ENCODE assay signal across 24 cellular contexts in the genomic region with DNA sequence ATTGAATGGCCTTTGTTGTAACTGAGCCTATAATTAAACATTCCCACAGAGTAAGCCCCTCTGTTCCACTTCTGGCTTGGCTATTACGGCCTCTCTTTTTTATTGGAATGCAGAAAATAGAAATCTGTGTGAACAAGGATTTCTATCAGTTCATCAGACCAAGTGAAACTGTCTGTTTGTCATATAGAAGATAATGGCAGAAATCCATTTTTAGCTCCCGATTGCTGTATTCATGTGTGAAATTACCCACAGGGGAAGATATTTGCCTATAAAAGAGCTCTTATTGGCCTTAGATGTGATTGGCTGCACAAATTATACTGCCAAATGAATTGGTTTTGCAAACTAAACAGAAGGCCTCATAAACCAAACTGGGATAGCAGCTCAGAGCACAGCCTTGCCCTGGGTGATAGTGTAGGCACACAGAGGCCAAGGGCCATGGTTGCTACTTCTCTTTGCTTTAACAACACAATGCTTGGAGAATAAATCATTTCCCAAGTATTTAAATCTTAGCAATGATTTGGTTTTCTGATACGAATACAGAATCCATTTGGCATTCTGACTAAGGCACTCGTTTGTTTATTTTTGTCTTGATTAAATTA.
DNase-seq lines count a peak whose midpoint lies in the region; ATAC-seq, FAIRE-seq and TF ChIP-seq lines count a peak whose summit lies in the region.
"Had no signal": no experiment of that assay in that cellular context is flagged by ENCODE, and none has a peak within 500 bp of the region (broad histone marks: within the 10 kb centered on the region; RNA-seq: fewer than 3 reads in every experiment).

No MANE protein-coding gene starts in this region.

- FAIRE-seq in H1 (lab: Jason Lieb, UNC), result peak; percentile 50
- FAIRE-seq: colon, GM12878, H54 had no signal

- H2AK5ac ChIP-seq in H1 (ENCODE audit: low read depth, low read length) (no peak overlapping the region), trophoblast cell (ENCODE audit: low read length) (no peak overlapping the region)

- H3K4ac ChIP-seq in H1 (replicated peaks; ENCODE audit: insufficient read length, low read depth, low read length) (no peak overlapping the region), trophoblast cell (ENCODE audit: low read depth, low read length) (no peak overlapping the region)

- H2BK20ac ChIP-seq in H1 (ENCODE audit: low read length), result no peak overlapping the region

- H2BK5ac ChIP-seq in H1 (ENCODE audit: low read depth, low read length), result no peak overlapping the region
- no peak overlapping the region for H2BK5ac ChIP-seq in trophoblast cell (ENCODE audit: low read depth, low read length, poor library complexity)

- no peak overlapping the region for H4K91ac ChIP-seq in H1 (replicated peaks; ENCODE audit: insufficient read length, low read length)
- no peak overlapping the region for H4K91ac ChIP-seq in trophoblast cell (ENCODE audit: low read depth, low read length)

- BruUV-seq in PC-3 (replicated peaks; lab: Mats Ljungman, UMichigan), result no TSS peak

- H3K56ac ChIP-seq in H1 (replicated peaks; ENCODE audit: insufficient read length, low read depth, low read length), result no peak overlapping the region

- no peaks in the 10 kb centered on the region for H3K9me3 ChIP-seq in H1 (ENCODE audit: insufficient read depth in 2 of 2, low read depth in 1 of 2, low read length in 1 of 2)
- H3K9me3 ChIP-seq in trophoblast cell (ENCODE audit: insufficient read depth, low read depth, low read length), result no peaks in the 10 kb centered on the region
- no peaks in the 10 kb centered on the region for H3K9me3 ChIP-seq in PC-3 (ENCODE audit: low read length)
- H3K9me3 ChIP-seq: body of pancreas, testis had no signal

- no peak overlapping the region for H2BK12ac ChIP-seq in H1 (ENCODE audit: low read depth, low read length)
- H2BK12ac ChIP-seq in trophoblast cell (ENCODE audit: low read length), result no peak overlapping the region

- TF ChIP-seq EP300 in H1 (IDR thresholded peaks at IDR 0.05; ENCODE audit: borderline replicate concordance in 1 of 2, low read depth in 2 of 2, low read length in 2 of 2), result no peak

- H4K12ac ChIP-seq in trophoblast cell (ENCODE audit: low read depth, low read length), result no peak overlapping the region

- CTCF ChIA-PET in H1 (lab: Charles Lee; ENCODE audit: partially characterized antibody), result no interaction called here
- CTCF ChIA-PET in PC-3 (lab: Charles Lee), result no interaction called here

- H3K4me2 ChIP-seq in H1 (ENCODE audit: insufficient read depth in 1 of 2, low read depth in 2 of 2, low read length in 2 of 2) (no peak overlapping the region), trophoblast cell (ENCODE audit: low read length) (no peak overlapping the region), PC-3 (ENCODE audit: low read length) (no peak overlapping the region)

- 74% methylated on average over 4 of the region's 4 CpGs; no CpG with 5 or more reads in 1 of the 2 experiments for WGBS in H1 (ENCODE audit: extremely low coverage in 1 of 2, insufficient coverage in 1 of 2, insufficient read length in 1 of 2, insufficient replicate concordance in 2 of 2, low coverage in 1 of 2, low lambda C conversion rate in 2 of 2, missing lambda C conversion rate in 1 of 2), 2 experiments
- WGBS in trophoblast cell (ENCODE audit: extremely low coverage, insufficient coverage, insufficient read length), result no CpG with 5 or more reads among the region's 4 CpGs

- H3K79me1 ChIP-seq in H1 (ENCODE audit: low read depth, low read length), result no peaks in the 10 kb centered on the region
- H3K79me1 ChIP-seq in trophoblast cell (ENCODE audit: low read length), result no peaks in the 10 kb centered on the region

- no peak for TF ChIP-seq POLR2A in H1 (IDR thresholded peaks at IDR 0.05; ENCODE audit: control extremely low read depth in 1 of 2, low read depth in 2 of 2, low read length in 2 of 2)

- H3K23ac ChIP-seq in H1 (ENCODE audit: insufficient read length) (no peak overlapping the region), trophoblast cell (ENCODE audit: low read length) (no peak overlapping the region)

- TF ChIP-seq RAD21 in H1 (IDR thresholded peaks at IDR 0.05 in 1 of 2, conservative IDR thresholded peaks at IDR 0.05 in 1 of 2; ENCODE audit: low read depth in 2 of 2, low read length in 2 of 2), result no peak

- peaks cover 0 to 3% (median 0%) of the 10 kb centered on the region in 4 experiments; a peak in 2 of 7 replicates for H3K4me1 ChIP-seq in H1 (replicated peaks in 1 of 4; ENCODE audit: control insufficient read depth in 3 of 4, insufficient read depth in 4 of 4, low read length in 3 of 4)
- H3K4me1 ChIP-seq in trophoblast cell (ENCODE audit: control insufficient read depth in 1 of 2, insufficient read depth in 2 of 2, low read length in 2 of 2), result no peaks in the 10 kb centered on the region
- H3K4me1 ChIP-seq in PC-3 (ENCODE audit: insufficient read depth, low read length), result no peaks in the 10 kb centered on the region
- H3K4me1 ChIP-seq: body of pancreas had no signal

- intact Hi-C loops in PC-3 (cut with micrococcal nuclease), result no loop called here

- no peaks in the 10 kb centered on the region for H3F3A ChIP-seq in PC-3 (ENCODE audit: low read length, unreplicated experiment)

- H3K27ac ChIP-seq in H1 (ENCODE audit: low read depth, low read length), result no peak overlapping the region
- H3K27ac ChIP-seq in trophoblast cell (ENCODE audit: low read depth, low read length), result no peak overlapping the region
- no peak overlapping the region for H3K27ac ChIP-seq in PC-3 (ENCODE audit: low read length)
- H3K27ac ChIP-seq: body of pancreas had no signal

- no peaks in the 10 kb centered on the region; the same call in 1 of the 2 replicates for H3K23me2 ChIP-seq in H1 (ENCODE audit: low read depth, low read length)

- no peak overlapping the region for H4K5ac ChIP-seq in H1 (ENCODE audit: insufficient read length, low read depth, low read length)

- no peaks in the 10 kb centered on the region; a peak in 1 of 7 replicates for H3K27me3 ChIP-seq in H1 (replicated peaks in 1 of 4; ENCODE audit: control insufficient read depth in 3 of 4, extremely low read depth in 1 of 4, insufficient read depth in 3 of 4, low read length in 3 of 4)
- H3K27me3 ChIP-seq in trophoblast cell (ENCODE audit: insufficient read depth, low read length), result no peaks in the 10 kb centered on the region
- H3K27me3 ChIP-seq in PC-3 (ENCODE audit: low read length), result no peaks in the 10 kb centered on the region
- H3K27me3 ChIP-seq: body of pancreas, testis had no signal

- H3K9ac ChIP-seq in H1 (replicated peaks in 1 of 4; ENCODE audit: extremely low read depth in 1 of 4, low read depth in 3 of 4, low read length in 3 of 4), result no peak overlapping the region
- H3K9ac ChIP-seq in trophoblast cell (ENCODE audit: low read length), result peak overlapping the region; percentile 60
- H3K9ac ChIP-seq in PC-3 (ENCODE audit: low read length), result no peak overlapping the region

- H4K8ac ChIP-seq in H1 (ENCODE audit: extremely low read depth, insufficient read depth, low read length) (no peak overlapping the region), trophoblast cell (ENCODE audit: low read depth, low read length) (no peak overlapping the region)

- H4K20me1 ChIP-seq in H1 (replicated peaks in 1 of 2; ENCODE audit: control insufficient read depth in 1 of 2, insufficient read depth in 2 of 2, low read length in 2 of 2) (no peaks in the 10 kb centered on the region), PC-3 (ENCODE audit: low read length) (no peaks in the 10 kb centered on the region)

- no peaks in the 10 kb centered on the region for H3K9me2 ChIP-seq in PC-3 (replicated peaks; ENCODE audit: low read length)

- TF ChIP-seq CTCF in LNCaP clone FGC (IDR thresholded peaks at IDR 0.05; ENCODE audit: control insufficient read depth, extremely low read depth, insufficient read depth), result no peak
- no peak for TF ChIP-seq CTCF in H1 (IDR thresholded peaks at IDR 0.05; ENCODE audit: control extremely low read depth in 1 of 3, insufficient read depth in 1 of 3, low read depth in 1 of 3, low read length in 3 of 3)
- no peak for TF ChIP-seq CTCF in PC-3 (conservative IDR thresholded peaks at IDR 0.05; ENCODE audit: low read depth, low read length)

- POLR2A ChIA-PET in H1 (lab: Charles Lee; ENCODE audit: partially characterized antibody), result no interaction called here
- POLR2A ChIA-PET in PC-3 (lab: Charles Lee; ENCODE audit: unreplicated experiment), result no interaction called here

- H2BK15ac ChIP-seq in H1 (ENCODE audit: low read length), result no peak overlapping the region

- no peak for ATAC-seq in PC-3
- ATAC-seq: activated CD8-positive, alpha-beta T cell treated with anti-CD3 and anti-CD28 coated beads, Interleukin-2, amount 10 ng/mL, durations not matched to agents 7 days and 5 days; body of pancreas; effector memory CD8-positive, alpha-beta T cell; GM12878; stimulated activated effector memory CD8-positive, alpha-beta T cell treated with anti-CD3 and anti-CD28 coated beads, Interleukin-12 subunit alpha, Interleukin-12 subunit beta, amount 100 ng/mL, for 72 hours had no signal

- no peaks in the 10 kb centered on the region for H3K79me2 ChIP-seq in H1 (ENCODE audit: control insufficient read depth in 1 of 2, insufficient read depth in 2 of 2, low read length in 2 of 2)
- H3K79me2 ChIP-seq in trophoblast cell (ENCODE audit: control insufficient read depth, insufficient read depth, low read length, poor library complexity), result no peaks in the 10 kb centered on the region
- no peaks in the 10 kb centered on the region for H3K79me2 ChIP-seq in PC-3 (ENCODE audit: low read length)

- H2AFZ ChIP-seq in H1 (ENCODE audit: low read length), result no peak overlapping the region
- no peak overlapping the region for H2AFZ ChIP-seq in trophoblast cell (ENCODE audit: insufficient read depth, low read length, poor library complexity)
- no peak overlapping the region for H2AFZ ChIP-seq in PC-3 (ENCODE audit: low read length)

- no peak overlapping the region for H3K18ac ChIP-seq in H1 (ENCODE audit: extremely low read depth, low read length)
- H3K18ac ChIP-seq in trophoblast cell (ENCODE audit: low read length), result no peak overlapping the region

- H3K14ac ChIP-seq in H1 (ENCODE audit: insufficient read length), result no peak overlapping the region
- H3K14ac ChIP-seq in trophoblast cell (ENCODE audit: low read length), result no peak overlapping the region

- H3K4me3 ChIP-seq in LNCaP clone FGC (ENCODE audit: low read depth, low read length) (no peak overlapping the region), H1 (ENCODE audit: extremely low read depth in 1 of 4, insufficient read depth in 2 of 4, low read depth in 3 of 4, low read length in 4 of 4) (no peak overlapping the region), trophoblast cell (ENCODE audit: low read depth, low read length) (no peak overlapping the region), PC-3 (ENCODE audit: low read length) (no peak overlapping the region)
- H3K4me3 ChIP-seq: body of pancreas, GM12878, testis had no signal

- H2BK120ac ChIP-seq in H1 (replicated peaks; ENCODE audit: low read depth, low read length) (no peak overlapping the region), trophoblast cell (ENCODE audit: insufficient read depth, low read length, poor library complexity) (no peak overlapping the region)

- DNase-seq in DMS79 (lab: John Stamatoyannopoulos, UW) (peak; percentile 50), LNCaP clone FGC (ENCODE audit: low read depth) (peak; percentile 89), H1 (ENCODE audit: low read depth in 1 of 2, low spot score in 2 of 2) (no peak), trophoblast cell (no peak), NCI-H69 (lab: John Stamatoyannopoulos, UW) (no peak), NCI-H2029 treated with DMSO at 0.1 percent for 48 hours (lab: John Stamatoyannopoulos, UW) (no peak), PC-3 (no peak), DMS53 (lab: John Stamatoyannopoulos, UW) (no peak)
- DNase-seq: activated CD4-positive, CD25-positive, alpha-beta regulatory T cell treated with anti-CD3 and anti-CD28 coated beads, Interleukin-2, amount 50 U/mL, for 72 hours; activated CD8-positive, alpha-beta T cell treated with anti-CD3 and anti-CD28 coated beads, Interleukin-2, amount 10 ng/mL, durations not matched to agents 7 days and 5 days; activated effector memory CD4-positive, alpha-beta T cell treated with Interleukin-2 at 50 U/mL for 16 hours; activated T-cell treated with anti-CD3 and anti-CD28 coated beads for 4 hours; body of pancreas; effector memory CD8-positive, alpha-beta T cell; Karpas-422; NCI-H2029; NCI-H2227 treated with DMSO at 0.1 percent for 48 hours; occipital lobe; OCI-M1; testis had no signal

- H3K36me3 ChIP-seq in H1 (ENCODE audit: control insufficient read depth in 2 of 4, insufficient read depth in 4 of 4, low read length in 3 of 4), result no peaks in the 10 kb centered on the region
- H3K36me3 ChIP-seq in trophoblast cell (ENCODE audit: control insufficient read depth in 1 of 2, insufficient read depth in 2 of 2, low read length in 2 of 2), result no peaks in the 10 kb centered on the region
- H3K36me3 ChIP-seq in PC-3 (ENCODE audit: low read depth, low read length), result no peaks in the 10 kb centered on the region

Comparison
In these comparisons a context has a peak if more than half of its experiments do, and no peak if none do; other contexts are left out.
1. DNase-seq: peak in DMS79 (single experiment) and LNCaP clone FGC (single experiment); none in H1 (0 of 2), trophoblast cell (0 of 2), NCI-H69 (single experiment), NCI-H2029 treated with DMSO at 0.1 percent for 48 hours (single experiment), PC-3 (single experiment) and DMS53 (single experiment).